ENCODE assay signal across 8 cellular contexts in genomic region chr17:42531455-42532354, GRCh38. TPM values are rescaled to one million over a fixed set of nuclear protein-coding genes. Genes with fewer than 3 reads are reported as not detected.
DNase-seq lines count a peak whose midpoint lies in the region; ATAC-seq and TF ChIP-seq lines count a peak whose summit lies in the region.

No MANE protein-coding gene starts in this region.

- H3K27me3 ChIP-seq in MM.1S (replicated peaks; ENCODE audit: insufficient read depth, low read length), result no peaks in the 10 kb centered on the region
- H3K27me3 ChIP-seq in mammary epithelial cell (ENCODE audit: insufficient read depth, low read length), result no peaks in the 10 kb centered on the region
- H3K27me3 ChIP-seq in smooth muscle cell (ENCODE audit: low read depth), result no peaks in the 10 kb centered on the region

- H3K27ac ChIP-seq in MM.1S (ENCODE audit: low read length), result peak overlapping the region; percentile 23; the same call in 1 of the 2 replicates
- no peak overlapping the region for H3K27ac ChIP-seq in mammary epithelial cell (ENCODE audit: insufficient read depth, low read depth, low read length)
- H3K27ac ChIP-seq in smooth muscle cell (ENCODE audit: low read depth), result no peak overlapping the region

- peak overlapping the region; percentile 38; the same call in 1 of the 2 replicates for H3K4me2 ChIP-seq in MM.1S (ENCODE audit: low read depth, low read length)
- H3K4me2 ChIP-seq in mammary epithelial cell (ENCODE audit: insufficient read depth, low read depth, low read length), result peak overlapping the region; percentile 79
- H3K4me2 ChIP-seq in smooth muscle cell, result peak overlapping the region; percentile 91

- no peak for ATAC-seq in GM18858 (IDR thresholded peaks at IDR 0.05; ENCODE audit: unreplicated experiment)
- no peak for ATAC-seq in HG03565 (IDR thresholded peaks at IDR 0.05; ENCODE audit: unreplicated experiment)

- no peaks in the 10 kb centered on the region for H3K36me3 ChIP-seq in MM.1S (replicated peaks; ENCODE audit: insufficient read depth, low read length)
- H3K36me3 ChIP-seq in mammary epithelial cell (ENCODE audit: insufficient read depth, low read length), result no peaks in the 10 kb centered on the region
- no peaks in the 10 kb centered on the region for H3K36me3 ChIP-seq in smooth muscle cell (ENCODE audit: low read depth)

- in situ Hi-C loops in mammary epithelial cell (cut with MboI; ENCODE audit: low sequenced_read_pairs in 2 of 2), result no loop called here

- H2AFZ ChIP-seq in MM.1S (ENCODE audit: low read length) (peak overlapping the region; percentile 70; the same call in 1 of the 2 replicates), mammary epithelial cell (ENCODE audit: low read depth, low read length) (peak overlapping the region; percentile 86), smooth muscle cell (ENCODE audit: low read depth) (no peak overlapping the region)

- H4K20me1 ChIP-seq in MM.1S (ENCODE audit: insufficient read depth, low read length) (no peaks in the 10 kb centered on the region), mammary epithelial cell (ENCODE audit: insufficient read depth, low read length) (no peaks in the 10 kb centered on the region), smooth muscle cell (ENCODE audit: low read depth) (no peaks in the 10 kb centered on the region)

- H3K9me3 ChIP-seq in MM.1S (replicated peaks; ENCODE audit: insufficient read depth, low read length) (no peaks in the 10 kb centered on the region), mammary epithelial cell (replicated peaks; ENCODE audit: insufficient read depth, low read length) (no peaks in the 10 kb centered on the region), smooth muscle cell (replicated peaks; ENCODE audit: low read depth) (no peaks in the 10 kb centered on the region)

- H3K4me1 ChIP-seq in MM.1S (ENCODE audit: low read length) (peaks cover 29% of the 10 kb centered on the region), mammary epithelial cell (ENCODE audit: insufficient read depth, low read length) (peaks cover 35% of the 10 kb centered on the region), smooth muscle cell (ENCODE audit: low read depth) (no peaks in the 10 kb centered on the region)

- peaks cover 24% of the 10 kb centered on the region for H3F3A ChIP-seq in MM.1S (ENCODE audit: insufficient read depth, low read length)
- peaks cover 17% of the 10 kb centered on the region for H3F3A ChIP-seq in smooth muscle cell (ENCODE audit: low read depth)

- H3K9ac ChIP-seq in MM.1S (ENCODE audit: low read length) (no peak overlapping the region), mammary epithelial cell (ENCODE audit: insufficient read depth, low read length) (no peak overlapping the region), smooth muscle cell (ENCODE audit: low read depth) (no peak overlapping the region)

- H3K4me3 ChIP-seq in MM.1S (ENCODE audit: low read length), result peak overlapping the region; percentile 50; the same call in 1 of the 2 replicates
- H3K4me3 ChIP-seq in mammary epithelial cell (replicated peaks in 1 of 3; ENCODE audit: insufficient read depth in 1 of 3, low read depth in 2 of 3, low read length in 3 of 3), result peak overlapping the region in 2 of 3 experiments; percentile 40 to 47
- peak overlapping the region; percentile 69 for H3K4me3 ChIP-seq in smooth muscle cell

- CTCF ChIA-PET in mammary epithelial cell (lab: Charles Lee; ENCODE audit: low non-redundant PET), result interaction anchor here (0.6 to 0.7 kb wide), 2 partner anchors 211 to 213 kb away, joined by 5 read pairs; no protein-coding TSS in a partner anchor

- TF ChIP-seq CTCF in MM.1S (IDR thresholded peaks at IDR 0.05; ENCODE audit: low read length) (peak; percentile 43), mammary epithelial cell (conservative IDR thresholded peaks at IDR 0.05 in 1 of 2, IDR thresholded peaks at IDR 0.05 in 1 of 2; ENCODE audit: extremely low read depth in 1 of 2, insufficient read depth in 1 of 2, low read depth in 1 of 2, low read length in 2 of 2) (peak; percentile 20 to 51), smooth muscle cell (IDR thresholded peaks at IDR 0.05; ENCODE audit: borderline replicate concordance, insufficient read depth, poor library complexity, severe bottlenecking) (peak; percentile 31)

- dilution Hi-C loops in mammary epithelial cell (cut with HindIII; ENCODE audit: low sequenced_read_pairs), result no loop called here

- H3K9me2 ChIP-seq in MM.1S (replicated peaks; ENCODE audit: insufficient read depth, low read length), result no peaks in the 10 kb centered on the region

- DNase-seq in GM03348 (ENCODE audit: low spot score) (peak; percentile 73), MM.1S (peak; percentile 68), T-helper 9 cell (peak; percentile 50), mammary epithelial cell (peak; percentile 34), inferior parietal cortex (ENCODE audit: extremely low spot score) (peak; percentile 65), smooth muscle cell (lab: John Stamatoyannopoulos, UW; ENCODE audit: unreplicated experiment) (no peak)

- H3K79me2 ChIP-seq in MM.1S (ENCODE audit: low read length), result peaks cover 6% of the 10 kb centered on the region
- H3K79me2 ChIP-seq in mammary epithelial cell (ENCODE audit: insufficient read depth, low read length), result peaks cover 2% of the 10 kb centered on the region
- no peaks in the 10 kb centered on the region for H3K79me2 ChIP-seq in smooth muscle cell (ENCODE audit: low read depth)

- intact Hi-C loops in mammary epithelial cell (cut with micrococcal nuclease), result loop anchor here (2.0 kb wide), 1 partner anchor 23 kb away; no protein-coding TSS in a partner anchor

- 39% methylated on average over 22 of the region's 60 CpGs for WGBS in mammary epithelial cell (ENCODE audit: low coverage, missing lambda C conversion rate)
- WGBS in smooth muscle cell (ENCODE audit: low lambda C conversion rate), result 10% methylated on average over 59 of the region's 60 CpGs

- BruUV-seq in mammary epithelial cell (replicated peaks; lab: Mats Ljungman, UMichigan), result no TSS peak

RNA-seq across cellular contexts. Expression of gene NAGLU, which starts 4.3 kb away (rescaled TPM):
- total RNA-seq in mammary epithelial cell (10 to 100 TPM; 22.7 to 25.2 TPM), smooth muscle cell (23.0 and 27.2 TPM in 2 replicates)
- polyA plus RNA-seq in mammary epithelial cell (17.5 TPM), smooth muscle cell (39.9 and 51.6 TPM in 2 replicates)
- polyA minus RNA-seq in mammary epithelial cell, result 28.6 TPM

RNA-seq across cellular contexts. Expression of gene HSD17B1, which starts 21.0 kb away (rescaled TPM):
- total RNA-seq in mammary epithelial cell (10 to 100 TPM; 19.3 to 23.8 TPM), smooth muscle cell (0.40 TPM in 1 of 2 replicates, not detected in the other)
- polyA plus RNA-seq in mammary epithelial cell (5.8 TPM), smooth muscle cell (3.3 and 3.5 TPM in 2 replicates)
- polyA minus RNA-seq in mammary epithelial cell, result 0.16 TPM

RNA-seq across cellular contexts. Expression of gene COASY, which starts 30.2 kb away (rescaled TPM):
- total RNA-seq in mammary epithelial cell, result 10 to 100 TPM; 26.0 to 90.1 TPM
- 61.1 TPM for polyA plus RNA-seq in mammary epithelial cell
- polyA minus RNA-seq in mammary epithelial cell, result 92.7 TPM
- 16.0 and 23.2 TPM in 2 replicates for total RNA-seq in smooth muscle cell
- polyA plus RNA-seq in smooth muscle cell, result 65.0 and 68.2 TPM in 2 replicates

RNA-seq across cellular contexts. Expression of gene MLX, which starts 35.2 kb away (rescaled TPM):
- 10 to 100 TPM; 24.5 to 40.4 TPM for total RNA-seq in mammary epithelial cell
- polyA plus RNA-seq in mammary epithelial cell, result 49.3 TPM
- polyA minus RNA-seq in mammary epithelial cell, result 26.6 TPM
- 21.6 and 30.1 TPM in 2 replicates for total RNA-seq in smooth muscle cell
- polyA plus RNA-seq in smooth muscle cell, result 21.1 and 26.4 TPM in 2 replicates

RNA-seq across cellular contexts. Expression of gene PSMC3IP, which starts 45.8 kb away (rescaled TPM):
- total RNA-seq in mammary epithelial cell (10 to 100 TPM in 1 of 2 donors, 1 to 10 TPM in 1; 2.2 to 25.2 TPM), smooth muscle cell (5.2 and 5.3 TPM in 2 replicates)
- polyA plus RNA-seq in mammary epithelial cell (14.4 TPM), smooth muscle cell (7.7 and 10.0 TPM in 2 replicates)
- 8.2 TPM for polyA minus RNA-seq in mammary epithelial cell

Comparison
In these comparisons a context has a peak if more than half of its experiments do, and no peak if none do; other contexts are left out.
1. H3K4me2 ChIP-seq: peak in every context shown above with its lines; median percentile 91 in smooth muscle cell; 79 in mammary epithelial cell; 38 in MM.1S.
2. RNA of gene HSD17B1, which starts 21.0 kb away (total RNA-seq): 19.3 to 23.8 TPM in mammary epithelial cell; 0.40 TPM in smooth muscle cell; every median in the first group is over 10 times any median in the second.
3. Peak in every context shown above with its lines, with median percentiles within 50 percentile points of each other: H3K4me3 ChIP-seq and CTCF ChIP-seq.